19 cellular contexts compared by ENCODE assay signal in genomic region chr17:2706911-2707510, GRCh38. TPM values are rescaled to one million over a fixed set of nuclear protein-coding genes. Genes with fewer than 3 reads are reported as not detected.
DNase-seq lines count a peak whose midpoint lies in the region; ATAC-seq and TF ChIP-seq lines count a peak whose summit lies in the region.
"Had no signal": no experiment of that assay in that cellular context is flagged by ENCODE, and none has a peak within 500 bp of the region (broad histone marks: within the 10 kb centered on the region; RNA-seq: fewer than 3 reads in every experiment).

No MANE protein-coding gene starts in this region.

- 35 to 52% (median 46%) methylated on average over 10 to 20 of the region's 21 CpGs for WGBS in adrenal gland, 4 donors
- 25 to 34% (median 28%) methylated on average over 20 to 21 of the region's 21 CpGs for WGBS in psoas muscle, 3 donors

- intact Hi-C loops in A673 (cut with micrococcal nuclease; ENCODE audit: unreplicated experiment), result no loop called here
- intact Hi-C loops in adrenal gland (cut with DNase I), result no loop called here
- intact Hi-C loops in left ventricle myocardium superior (cut with micrococcal nuclease), result no loop called here
- intact Hi-C loops in psoas muscle (cut with DNase I), result loop anchor here (2.0 to 10.0 kb wide), 5 partner anchors 20 to 290 kb away; partner anchors contain the start of gene METTL16 (in 2 of the 2)
- intact Hi-C loops in CD4-positive, alpha-beta memory T cell (cut with micrococcal nuclease), result no loop called here

- TF ChIP-seq CTCF in A673 (conservative IDR thresholded peaks at IDR 0.05; ENCODE audit: low read depth, low read length), result no peak
- no peak for TF ChIP-seq CTCF in adrenal gland (IDR thresholded peaks at IDR 0.05)
- TF ChIP-seq CTCF in psoas muscle (IDR thresholded peaks at IDR 0.05), result no peak

- ATAC-seq in left ventricle myocardium superior (peak; percentile 35), psoas muscle (peak; percentile 7 to 44 (median 31)), GM21390 (IDR thresholded peaks at IDR 0.05; ENCODE audit: unreplicated experiment) (no peak)

- H3K9me3 ChIP-seq in A673 (ENCODE audit: low read depth, low read length, poor library complexity, severe bottlenecking) (no peaks in the 10 kb centered on the region), adrenal gland (replicated peaks in 1 of 3) (no peaks in the 10 kb centered on the region), psoas muscle (no peaks in the 10 kb centered on the region)
- H3K9me3 ChIP-seq in CD4-positive, alpha-beta memory T cell (ENCODE audit: control insufficient read depth in 1 of 2, low read length in 2 of 2), result no peaks in the 10 kb centered on the region
- H3K9me3 ChIP-seq: colonic mucosa, prostate gland, SJSA1 had no signal

- H3K4me3 Mint-ChIP-seq in CD4-positive, alpha-beta memory T cell, result no peak overlapping the region
- H3K4me3 Mint-ChIP-seq: CD8-positive, alpha-beta memory T cell had no signal

- H3K27me3 ChIP-seq in A673 (replicated peaks; ENCODE audit: insufficient read depth, low read depth, low read length, poor library complexity), result no peaks in the 10 kb centered on the region
- no peaks in the 10 kb centered on the region for H3K27me3 ChIP-seq in adrenal gland
- H3K27me3 ChIP-seq in psoas muscle (ENCODE audit: insufficient read depth in 3 of 3, low read length in 2 of 3), result no peaks in the 10 kb centered on the region
- no peaks in the 10 kb centered on the region for H3K27me3 ChIP-seq in CD4-positive, alpha-beta memory T cell (ENCODE audit: insufficient read depth, low read length)
- H3K27me3 ChIP-seq: colonic mucosa, SJSA1 had no signal

- POLR2A ChIA-PET in A673 (lab: Charles Lee; ENCODE audit: low non-redundant PET), result no interaction called here
- POLR2A ChIA-PET in CD4-positive, alpha-beta memory T cell (lab: Charles Lee; ENCODE audit: partially characterized antibody), result interaction anchor here (1.6 kb wide), 1 partner anchor 20 kb away, joined by 7 read pairs; no protein-coding TSS in a partner anchor

- DNase-seq in A673 (ENCODE audit: low spot score) (no peak), adrenal gland (peak; percentile 49 to 69 (median 62)), left ventricle myocardium superior (peak; percentile 71), psoas muscle (peak; percentile 46 to 80), mucosa of gallbladder (ENCODE audit: low spot score) (no peak)
- no peak for DNase-seq in activated CD4-positive, alpha-beta T cell treated with anti-CD3 and anti-CD28 coated beads for 4 hours
- no peak for DNase-seq in CD4-positive, alpha-beta memory T cell
- DNase-seq: activated CD4-positive, alpha-beta T cell treated with anti-CD3 and anti-CD28 coated beads, Interleukin-2, amount 50 U/mL, for 1 hour; activated T-cell treated with anti-CD3 and anti-CD28 coated beads, Interleukin-2, amount 50 U/mL, for 1 hour; CD8-positive, alpha-beta memory T cell; colonic mucosa; naive B cell; NCI-H146 had no signal

- no peak overlapping the region for H3K4me3 ChIP-seq in A673 (ENCODE audit: low read depth, low read length, poor library complexity, severe bottlenecking)
- peak overlapping the region in 2 of 4 donors; percentile 18 to 86 for H3K4me3 ChIP-seq in adrenal gland
- peak overlapping the region; percentile 82 for H3K4me3 ChIP-seq in psoas muscle
- H3K4me3 ChIP-seq in CD4-positive, alpha-beta memory T cell (ENCODE audit: low read length in 2 of 2), result no peak overlapping the region
- H3K4me3 ChIP-seq: colonic mucosa, GM23248, prostate gland, SJSA1 had no signal

- H3K9me3 Mint-ChIP-seq in CD4-positive, alpha-beta memory T cell, result no peaks in the 10 kb centered on the region
- H3K9me3 Mint-ChIP-seq: CD8-positive, alpha-beta memory T cell; naive B cell had no signal

- H3K4me1 Mint-ChIP-seq in CD4-positive, alpha-beta memory T cell, result peaks cover 22 to 44% (median 33%) of the 10 kb centered on the region in 4 donors

- TF ChIP-seq POLR2A in adrenal gland (IDR thresholded peaks at IDR 0.05), result peak in 1 of 2 donors; percentile 3

- H3K36me3 Mint-ChIP-seq in CD4-positive, alpha-beta memory T cell, result peaks cover 7 to 20% of the 10 kb centered on the region in 2 donors
- H3K36me3 Mint-ChIP-seq: naive B cell had no signal

- BruUV-seq in A673 (replicated peaks; lab: Mats Ljungman, UMichigan), result no TSS peak

- H3K27me3 Mint-ChIP-seq in CD4-positive, alpha-beta memory T cell, result no peaks in the 10 kb centered on the region
- H3K27me3 Mint-ChIP-seq: CD8-positive, alpha-beta memory T cell; naive B cell had no signal

- H3K36me3 ChIP-seq in A673 (ENCODE audit: insufficient read depth, low read length, poor library complexity, severe bottlenecking), result peaks cover 20% of the 10 kb centered on the region
- H3K36me3 ChIP-seq in adrenal gland (replicated peaks in 1 of 2), result peaks cover 0 to 19% of the 10 kb centered on the region in 2 donors
- H3K36me3 ChIP-seq in psoas muscle (ENCODE audit: insufficient read depth in 1 of 2, low read depth in 1 of 2), result peaks cover 3 to 24% of the 10 kb centered on the region in 2 donors
- peaks cover 4% of the 10 kb centered on the region for H3K36me3 ChIP-seq in CD4-positive, alpha-beta memory T cell (ENCODE audit: insufficient read depth, low read length)

- H3K4me1 ChIP-seq in A673 (ENCODE audit: insufficient read depth, low read length, poor library complexity, severe bottlenecking), result peaks cover 26% of the 10 kb centered on the region
- peaks cover 65 to 75% of the 10 kb centered on the region in 2 donors for H3K4me1 ChIP-seq in adrenal gland (replicated peaks in 1 of 2)
- peaks cover 51% of the 10 kb centered on the region for H3K4me1 ChIP-seq in psoas muscle
- H3K4me1 ChIP-seq in CD4-positive, alpha-beta memory T cell (ENCODE audit: insufficient read depth, low read length), result peaks cover 32% of the 10 kb centered on the region

- CTCF ChIA-PET in A673 (lab: Charles Lee), result interaction anchor here (0.7 kb wide), 1 partner anchor 589 kb away, joined by 3 read pairs; no protein-coding TSS in a partner anchor
- CTCF ChIA-PET in CD4-positive, alpha-beta memory T cell (lab: Charles Lee; ENCODE audit: partially characterized antibody), result interaction anchor here (1.4 kb wide), 1 partner anchor 11 kb away, joined by 4 read pairs; no protein-coding TSS in a partner anchor

- H3K27ac ChIP-seq in A673 (ENCODE audit: low read depth, low read length, poor library complexity, severe bottlenecking), result peak overlapping the region; percentile 61
- peak overlapping the region; percentile 60 to 96 (median 86) for H3K27ac ChIP-seq in adrenal gland
- H3K27ac ChIP-seq in psoas muscle, result peak overlapping the region; percentile 91
- no peak overlapping the region for H3K27ac ChIP-seq in CD4-positive, alpha-beta memory T cell (ENCODE audit: low read depth, low read length)
- H3K27ac ChIP-seq: colonic mucosa, epithelial cell of prostate, GM23248, prostate gland, SJSA1 had no signal

- H3K27ac Mint-ChIP-seq in CD4-positive, alpha-beta memory T cell, result peak overlapping the region in 3 of 7 donors; percentile 24 to 35 (median 25)

RNA-seq across cellular contexts. Expression of gene CLUH, which starts 4.6 kb away (rescaled TPM):
- total RNA-seq in A673 (2021) (153 and 162 TPM in 2 replicates), adrenal gland (100 to 1,000 TPM; 116 to 191 (median 135) TPM), left ventricle myocardium superior (205 TPM), psoas muscle (100 to 1,000 TPM; 105 to 218 (median 132) TPM), mucosa of gallbladder (87.4 TPM)
- polyA plus RNA-seq in adrenal gland (100 to 1,000 TPM in 2 of 3 donors, 10 to 100 TPM in 1; 57.6 to 118 (median 109) TPM), psoas muscle (100 to 1,000 TPM in 2 of 3 donors, 10 to 100 TPM in 1; 92.2 to 130 (median 117) TPM)
- total RNA-seq in CD4-positive, alpha-beta memory T cell, result 10 to 100 TPM; 43.5 to 44.1 TPM
- 10 to 100 TPM in 1 of 2 donors, 1 to 10 TPM in 1; 5.5 to 14.7 TPM for polyA plus RNA-seq in CD4-positive, alpha-beta memory T cell

RNA-seq across cellular contexts. Expression of gene CCDC92B, which starts 42.4 kb away (rescaled TPM):
- 0.09 TPM in 1 of 2 replicates, not detected in the other for total RNA-seq in A673 (2021)
- 1 to 10 TPM in 1 of 8 donors, under 1 TPM in 4, not detected in 3; 0.10 to 1.5 (median 0.17) TPM for total RNA-seq in adrenal gland
- 1 to 10 TPM in 1 of 3 donors, under 1 TPM in 2; 0.59 to 4.7 (median 0.77) TPM for polyA plus RNA-seq in adrenal gland
- 0.12 TPM for total RNA-seq in left ventricle myocardium superior
- total RNA-seq in psoas muscle, result under 1 TPM in 1 of 4 donors, not detected in 3; 0.23 TPM
- under 1 TPM; 0.01 to 0.09 (median 0.04) TPM for polyA plus RNA-seq in psoas muscle
- total RNA-seq in mucosa of gallbladder, result 0.14 TPM
- total RNA-seq in CD4-positive, alpha-beta memory T cell, result under 1 TPM; 0.32 to 0.47 TPM
- not detected for polyA plus RNA-seq in CD4-positive, alpha-beta memory T cell
- total RNA-seq: GM23248, kidney epithelial cell, SJSA1 had no signal
- polyA plus RNA-seq: CD8-positive, alpha-beta memory T cell; GM23248 had no signal

Comparison
In these comparisons a context has a peak if more than half of its experiments do, and no peak if none do; other contexts are left out.
1. DNase-seq: peak in adrenal gland (7 of 7), left ventricle myocardium superior (single experiment) and psoas muscle (2 of 2); none in A673 (single experiment), mucosa of gallbladder (single experiment), activated CD4-positive, alpha-beta T cell treated with anti-CD3 and anti-CD28 coated beads for 4 hours (0 of 2) and CD4-positive, alpha-beta memory T cell (0 of 5).
2. intact Hi-C loops: an anchor here in psoas muscle (2.0 to 10.0 kb wide); none called in A673, adrenal gland, left ventricle myocardium superior and CD4-positive, alpha-beta memory T cell.